8 cellular contexts compared by ENCODE assay signal in the genomic region with DNA sequence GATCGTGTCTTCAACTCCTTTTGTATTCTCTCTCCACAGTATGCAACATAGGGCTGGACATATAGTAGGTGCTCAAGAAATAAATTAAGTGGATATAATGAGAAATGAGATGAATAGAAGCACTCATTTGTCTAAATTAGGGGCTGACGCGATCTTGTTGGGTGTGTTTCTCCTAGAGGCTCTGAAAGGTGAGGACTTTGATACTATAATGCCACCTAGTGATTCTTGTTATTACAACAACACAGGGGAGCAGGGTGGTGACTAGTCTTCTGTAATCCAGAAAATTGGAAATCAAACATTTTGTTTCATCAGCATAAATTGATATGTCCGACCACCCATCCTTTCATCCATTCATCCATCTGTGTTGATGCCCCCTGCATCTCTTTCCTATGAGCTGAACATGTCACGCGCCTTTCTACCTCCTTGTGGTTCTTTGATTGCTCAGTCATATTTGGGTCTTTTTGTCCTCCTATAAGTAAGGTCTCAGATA. TPM values are rescaled to one million over a fixed set of nuclear protein-coding genes. Genes with fewer than 3 reads are reported as not detected.
A peak's percentile ranks its signal among the peaks of the same experiment; 100 is the strongest.
DNase-seq lines count a peak whose midpoint lies in the region; ATAC-seq and TF ChIP-seq lines count a peak whose summit lies in the region.

No MANE protein-coding gene starts in this region.

- H3K27me3 Mint-ChIP-seq in CD4-positive, alpha-beta T cell: no peaks in the 10 kb centered on the region
- H3K27me3 Mint-ChIP-seq in activated T-helper 2 cell treated with anti-CD3 and anti-CD28 coated beads, Interferon-gamma antibody, Interleukin-2, Interleukin-4, amounts not matched to agents 10 μg/mL and 5 μg/mL and 100 μg/mL, durations not matched to agents 14 hours and 24 hours and 36 hours (ENCODE audit: low read depth): no peaks in the 10 kb centered on the region

- no peaks in the 10 kb centered on the region for H3K9me3 ChIP-seq in CD4-positive, alpha-beta T cell (ENCODE audit: control insufficient read depth, low read length)

- TF ChIP-seq CTCF in CD4-positive, alpha-beta T cell (IDR thresholded peaks at IDR 0.05): peak; percentile 88

- no peak overlapping the region for H3K27ac ChIP-seq in CD4-positive, alpha-beta T cell (ENCODE audit: low read depth, low read length)

- H3K27me3 ChIP-seq in CD4-positive, alpha-beta T cell (ENCODE audit: control insufficient read depth, insufficient read depth, low read length): no peaks in the 10 kb centered on the region

- CTCF ChIA-PET in CD4-positive, alpha-beta T cell (lab: Charles Lee): interaction anchor here (0.6 to 5.6 kb wide), 8 partner anchors 11 to 76 kb away, joined by 3 to 107 read pairs (median 6); a partner anchor contains a TSS

- H3K36me3 Mint-ChIP-seq in CD4-positive, alpha-beta T cell (ENCODE audit: low read depth): no peaks in the 10 kb centered on the region
- H3K36me3 Mint-ChIP-seq in activated T-helper 2 cell treated with anti-CD3 and anti-CD28 coated beads, Interferon-gamma antibody, Interleukin-2, Interleukin-4, amounts not matched to agents 10 μg/mL and 5 μg/mL and 100 μg/mL, durations not matched to agents 14 hours and 24 hours and 36 hours (ENCODE audit: low read depth): peaks cover 5% of the 10 kb centered on the region

- H3K4me1 Mint-ChIP-seq in CD4-positive, alpha-beta T cell (ENCODE audit: low read depth): peaks cover 23% of the 10 kb centered on the region
- peaks cover 24% of the 10 kb centered on the region for H3K4me1 Mint-ChIP-seq in activated T-helper 2 cell treated with anti-CD3 and anti-CD28 coated beads, Interferon-gamma antibody, Interleukin-2, Interleukin-4, amounts not matched to agents 10 μg/mL and 5 μg/mL and 100 μg/mL, durations not matched to agents 14 hours and 24 hours and 36 hours (ENCODE audit: low read depth)

- H3K4me3 Mint-ChIP-seq in CD4-positive, alpha-beta T cell: no peak overlapping the region
- no peak overlapping the region for H3K4me3 Mint-ChIP-seq in activated T-helper 2 cell treated with anti-CD3 and anti-CD28 coated beads, Interferon-gamma antibody, Interleukin-2, Interleukin-4, amounts not matched to agents 10 μg/mL and 5 μg/mL and 100 μg/mL, durations not matched to agents 14 hours and 24 hours and 36 hours (ENCODE audit: low read depth)

- H3K27ac Mint-ChIP-seq in CD4-positive, alpha-beta T cell: no peak overlapping the region
- H3K27ac Mint-ChIP-seq in activated T-helper 2 cell treated with anti-CD3 and anti-CD28 coated beads, Interferon-gamma antibody, Interleukin-2, Interleukin-4, amounts not matched to agents 10 μg/mL and 5 μg/mL and 100 μg/mL, durations not matched to agents 14 hours and 24 hours and 36 hours: no peak overlapping the region

- no peak for DNase-seq in CD4-positive, alpha-beta T cell
- DNase-seq in NCI-H345 treated with DMSO at 0.1 percent for 48 hours (lab: John Stamatoyannopoulos, UW; ENCODE audit: unreplicated experiment) (peak; percentile 71), astrocyte of the hippocampus (ENCODE audit: low read depth, low spot score) (peak; percentile 80), iPS-NIHi11 (ENCODE audit: low spot score) (peak; percentile 45)
- peak; percentile 14 for DNase-seq in stimulated activated naive CD4-positive, alpha-beta T cell treated with Interleukin-2 at 50 U/mL for 16 hours (lab: John Stamatoyannopoulos, UW)
- DNase-seq in activated T-helper 2 cell treated with anti-CD3 and anti-CD28 coated beads, Interferon-gamma antibody, Interleukin-2, Interleukin-4, amounts not matched to agents 10 μg/mL and 5 μg/mL and 100 μg/mL, durations not matched to agents 14 hours and 24 hours and 36 hours (ENCODE audit: low spot score): no peak

- intact Hi-C loops in CD4-positive, alpha-beta T cell (cut with DNase I, micrococcal nuclease): loop anchor here (1.0 to 2.0 kb wide), 4 partner anchors 12 to 75 kb away; a partner anchor contains a TSS
- intact Hi-C loops in activated T-helper 2 cell treated with anti-CD3 and anti-CD28 coated beads, Interferon-gamma antibody, Interleukin-2, Interleukin-4, amounts not matched to agents 10 μg/mL and 5 μg/mL and 100 μg/mL, durations not matched to agents 14 hours and 24 hours and 36 hours (cut with micrococcal nuclease): loop anchor here (1.0 kb wide), 3 partner anchors 12 to 59 kb away; a partner anchor contains a TSS

- H3K9me3 Mint-ChIP-seq in CD4-positive, alpha-beta T cell: peaks cover 3% of the 10 kb centered on the region
- peaks cover 8% of the 10 kb centered on the region for H3K9me3 Mint-ChIP-seq in activated T-helper 2 cell treated with anti-CD3 and anti-CD28 coated beads, Interferon-gamma antibody, Interleukin-2, Interleukin-4, amounts not matched to agents 10 μg/mL and 5 μg/mL and 100 μg/mL, durations not matched to agents 14 hours and 24 hours and 36 hours

- POLR2A ChIA-PET in CD4-positive, alpha-beta T cell (lab: Charles Lee): interaction anchor here (1.2 to 4.9 kb wide), 5 partner anchors 12 to 81 kb away, joined by 4 to 58 read pairs (median 11); a partner anchor contains a TSS

- ATAC-seq in CD4-positive, alpha-beta T cell (ENCODE audit: poor library complexity): peak; percentile 75
- ATAC-seq in GM18870 (IDR thresholded peaks at IDR 0.05; ENCODE audit: unreplicated experiment) (peak; percentile 47), HG03064 (IDR thresholded peaks at IDR 0.05; ENCODE audit: low read depth, unreplicated experiment) (peak; percentile 47)

RNA-seq across cellular contexts. Expression of a gene that starts 3.4 kb away (rescaled TPM):
- not detected for total RNA-seq in CD4-positive, alpha-beta T cell
- total RNA-seq in activated T-helper 2 cell treated with anti-CD3 and anti-CD28 coated beads, Interferon-gamma antibody, Interleukin-2, Interleukin-4, amounts not matched to agents 10 μg/mL and 5 μg/mL and 100 μg/mL, durations not matched to agents 14 hours and 24 hours and 36 hours: 0.57 and 1.1 TPM in 2 replicates

RNA-seq across cellular contexts. Expression of a gene that starts 11.9 kb away (rescaled TPM):
- 100 to 1,000 TPM; 127 to 133 TPM for total RNA-seq in CD4-positive, alpha-beta T cell
- total RNA-seq in activated T-helper 2 cell treated with anti-CD3 and anti-CD28 coated beads, Interferon-gamma antibody, Interleukin-2, Interleukin-4, amounts not matched to agents 10 μg/mL and 5 μg/mL and 100 μg/mL, durations not matched to agents 14 hours and 24 hours and 36 hours: 17.1 and 18.8 TPM in 2 replicates

Comparison
In these comparisons a context has a peak if more than half of its experiments do, and no peak if none do; other contexts are left out.
1. DNase-seq: peak in NCI-H345 treated with DMSO at 0.1 percent for 48 hours (single experiment), astrocyte of the hippocampus (single experiment), iPS-NIHi11 (single experiment) and stimulated activated naive CD4-positive, alpha-beta T cell treated with Interleukin-2 at 50 U/mL for 16 hours (single experiment); none in CD4-positive, alpha-beta T cell (0 of 10) and activated T-helper 2 cell treated with anti-CD3 and anti-CD28 coated beads, Interferon-gamma antibody, Interleukin-2, Interleukin-4, amounts not matched to agents 10 μg/mL and 5 μg/mL and 100 μg/mL, durations not matched to agents 14 hours and 24 hours and 36 hours (single experiment).
2. Peak in every context shown above with its lines, with median percentiles within 50 percentile points of each other: ATAC-seq.